In genomic region chr6:149317656-149318571, GRCh38 we compare ENCODE assay signal across 8 cellular contexts. TPM values are rescaled to one million over a fixed set of nuclear protein-coding genes. Genes with fewer than 3 reads are reported as not detected.
DNase-seq lines count a peak whose midpoint lies in the region; ATAC-seq, FAIRE-seq and TF ChIP-seq lines count a peak whose summit lies in the region.

TSS of gene TAB2 (plus strand) at chr6:149317712. CDS start at chr6:149369998, 52,286 bp downstream.

- peak within 1 kb of the TSS; percentile 95 for H3K4me2 ChIP-seq in endothelial cell of umbilical vein (ENCODE audit: insufficient read depth, low read length)

- peak within 1 kb of the TSS; percentile 92 for H3K4me3 Mint-ChIP-seq in activated CD8-positive, alpha-beta memory T cell treated with anti-CD3 and anti-CD28 coated beads, Interleukin-2, amount 10 ng/mL, durations not matched to agents 7 days and 5 days

- H3K9me1 ChIP-seq in endothelial cell of umbilical vein (replicated peaks; ENCODE audit: control insufficient read depth, extremely low read depth, insufficient read depth, low read length), result no peaks in the 10 kb centered on the region

- CTCF ChIA-PET in activated CD8-positive, alpha-beta memory T cell treated with anti-CD3 and anti-CD28 coated beads, Interleukin-2, amount 10 ng/mL, durations not matched to agents 7 days and 5 days (lab: Charles Lee), result interaction anchor here (0.8 to 2.8 kb wide), 8 partner anchors 15 to 233 kb away, joined by 3 to 7 read pairs (median 4); no protein-coding TSS in a partner anchor
- CTCF ChIA-PET in endothelial cell of umbilical vein (lab: Charles Lee), result interaction anchor here (0.6 to 5.6 kb wide), 10 partner anchors 16 to 1401 kb away, joined by 3 to 49 read pairs (median 4); no protein-coding TSS in a partner anchor

- peak within 1 kb of the TSS; percentile 97 for H3K9ac ChIP-seq in endothelial cell of umbilical vein (replicated peaks; ENCODE audit: extremely low read depth, insufficient read depth, low read length)

- H3K9me3 ChIP-seq in endothelial cell of umbilical vein (replicated peaks; ENCODE audit: control insufficient read depth, insufficient read depth, low read length) (no peaks in the 10 kb centered on the region), muscle layer of duodenum (ENCODE audit: control insufficient read depth in 1 of 2, low read length in 2 of 2) (no peaks in the 10 kb centered on the region)

- DNase-seq in GM13976 (ENCODE audit: low spot score) (peak; percentile 72), NCI-H2171 treated with DMSO at 0.1 percent for 48 hours (lab: John Stamatoyannopoulos, UW) (peak; percentile 41), endothelial cell of umbilical vein (ENCODE audit: low read depth, low spot score) (peak; percentile 32), foreskin melanocyte (no peak)
- peak; percentile 84 for DNase-seq in activated CD8-positive, alpha-beta memory T cell treated with anti-CD3 and anti-CD28 coated beads, Interleukin-2, amount 10 ng/mL, durations not matched to agents 7 days and 5 days
- DNase-seq in stimulated activated CD8-positive, alpha-beta memory T cell treated with anti-CD3 and anti-CD28 coated beads, Interleukin-4, amount 100 ng/mL, for 48 hours, result peak; percentile 82

- H3K4me3 ChIP-seq in endothelial cell of umbilical vein (replicated peaks in 1 of 3; ENCODE audit: insufficient read depth in 1 of 3, low read depth in 1 of 3, low read length in 3 of 3) (peak within 1 kb of the TSS; percentile 69 to 97 (median 95)), muscle layer of duodenum (ENCODE audit: low read depth in 1 of 2, low read length in 2 of 2) (peak within 1 kb of the TSS; percentile 83 to 90)

- intact Hi-C loops in endothelial cell of umbilical vein (cut with micrococcal nuclease), result loop anchor here (1.0 to 5.0 kb wide), 4 partner anchors 16 to 115 kb away; no protein-coding TSS in a partner anchor

- H3K27me3 Mint-ChIP-seq in activated CD8-positive, alpha-beta memory T cell treated with anti-CD3 and anti-CD28 coated beads, Interleukin-2, amount 10 ng/mL, durations not matched to agents 7 days and 5 days, result no peaks in the 10 kb centered on the region

- H3K36me3 Mint-ChIP-seq in activated CD8-positive, alpha-beta memory T cell treated with anti-CD3 and anti-CD28 coated beads, Interleukin-2, amount 10 ng/mL, durations not matched to agents 7 days and 5 days, result peaks cover 39% of the 10 kb centered on the region

- no peak for FAIRE-seq in endothelial cell of umbilical vein (lab: Jason Lieb, UNC)

- peaks cover 18 to 30% of the 10 kb centered on the region in 2 experiments for H3K27me3 ChIP-seq in endothelial cell of umbilical vein (ENCODE audit: control insufficient read depth in 2 of 2, insufficient read depth in 2 of 2, low read length in 2 of 2)
- H3K27me3 ChIP-seq in muscle layer of duodenum (ENCODE audit: low read depth, low read length), result no peaks in the 10 kb centered on the region

- peaks cover 16% of the 10 kb centered on the region for H4K20me1 ChIP-seq in endothelial cell of umbilical vein (replicated peaks; ENCODE audit: control insufficient read depth, extremely low read depth, insufficient read depth, low read length)

- dilution Hi-C loops in endothelial cell of umbilical vein (cut with MboI; ENCODE audit: extremely low pct_ligation_motif_present, low sequenced_read_pairs), result no loop called here

- no TSS peak for BruUV-seq in endothelial cell of umbilical vein (replicated peaks; lab: Mats Ljungman, UMichigan)

- H3K27ac ChIP-seq in endothelial cell of umbilical vein (ENCODE audit: insufficient read depth, low read depth, low read length) (peak within 1 kb of the TSS; percentile 92), muscle layer of duodenum (ENCODE audit: low read length) (peak within 1 kb of the TSS; percentile 76)

- H3K9me3 Mint-ChIP-seq in activated CD8-positive, alpha-beta memory T cell treated with anti-CD3 and anti-CD28 coated beads, Interleukin-2, amount 10 ng/mL, durations not matched to agents 7 days and 5 days (ENCODE audit: low read depth), result peaks cover 7% of the 10 kb centered on the region

- no peaks in the 10 kb centered on the region for H3K36me3 ChIP-seq in endothelial cell of umbilical vein (ENCODE audit: control insufficient read depth in 2 of 2, extremely low read depth in 1 of 2, insufficient read depth in 2 of 2, low read length in 2 of 2)
- H3K36me3 ChIP-seq in muscle layer of duodenum (ENCODE audit: control insufficient read depth in 1 of 2, insufficient read depth in 2 of 2, low read length in 2 of 2), result peaks cover 0 to 4% of the 10 kb centered on the region in 2 donors

- in situ Hi-C loops in GM13976 (cut with MboI; ENCODE audit: low sequenced_read_pairs, unreplicated experiment), result no loop called here

- no peak for TF ChIP-seq POLR2A in endothelial cell of umbilical vein (IDR thresholded peaks at IDR 0.05; ENCODE audit: low read depth, low read length)

- H3K79me2 ChIP-seq in endothelial cell of umbilical vein (ENCODE audit: control insufficient read depth, insufficient read depth, low read length), result peaks cover 53% of the 10 kb centered on the region

- peak within 1 kb of the TSS; percentile 91 for H3K27ac Mint-ChIP-seq in activated CD8-positive, alpha-beta memory T cell treated with anti-CD3 and anti-CD28 coated beads, Interleukin-2, amount 10 ng/mL, durations not matched to agents 7 days and 5 days

- TF ChIP-seq CTCF in GM13976 (IDR thresholded peaks at IDR 0.05; ENCODE audit: borderline replicate concordance, control extremely low read depth, extremely low read depth, insufficient read depth, missing control alignments), result no peak
- no peak for TF ChIP-seq CTCF in endothelial cell of umbilical vein (IDR thresholded peaks at IDR 0.05; ENCODE audit: extremely low read depth in 1 of 2, insufficient read depth in 1 of 2, low read depth in 1 of 2, low read length in 2 of 2)

- H2AFZ ChIP-seq in endothelial cell of umbilical vein (ENCODE audit: low read depth, low read length), result peak within 1 kb of the TSS; percentile 99

- peak; percentile 31 for ATAC-seq in HG02642 (IDR thresholded peaks at IDR 0.05; ENCODE audit: poor library complexity, unreplicated experiment)
- ATAC-seq in activated CD8-positive, alpha-beta memory T cell treated with anti-CD3 and anti-CD28 coated beads, Interleukin-2, amount 10 ng/mL, durations not matched to agents 7 days and 5 days, result peak; percentile 43

- H3K4me1 ChIP-seq in endothelial cell of umbilical vein (ENCODE audit: control insufficient read depth, extremely low read depth, insufficient read depth, low read length) (peaks cover 18% of the 10 kb centered on the region), muscle layer of duodenum (ENCODE audit: control insufficient read depth in 1 of 2, insufficient read depth in 2 of 2, low read length in 2 of 2) (peaks cover 4 to 8% of the 10 kb centered on the region in 2 donors)

- POLR2A ChIA-PET in endothelial cell of umbilical vein (lab: Charles Lee), result interaction anchor here (0.6 to 1.3 kb wide), 2 partner anchors 16 to 17 kb away, joined by 3 to 4 read pairs; no protein-coding TSS in a partner anchor

- H3K4me1 Mint-ChIP-seq in activated CD8-positive, alpha-beta memory T cell treated with anti-CD3 and anti-CD28 coated beads, Interleukin-2, amount 10 ng/mL, durations not matched to agents 7 days and 5 days, result peaks cover 34% of the 10 kb centered on the region

TF ChIP-seq in endothelial cell of umbilical vein, 7 proteins besides CTCF, POLR2A, EP300 and RAD21:
- peak; percentile 14 for TF ChIP-seq POLR2AphosphoS5 (IDR thresholded peaks at IDR 0.05; ENCODE audit: insufficient read depth, low read depth, low read length)
- TF ChIP-seq, protein P1, sequence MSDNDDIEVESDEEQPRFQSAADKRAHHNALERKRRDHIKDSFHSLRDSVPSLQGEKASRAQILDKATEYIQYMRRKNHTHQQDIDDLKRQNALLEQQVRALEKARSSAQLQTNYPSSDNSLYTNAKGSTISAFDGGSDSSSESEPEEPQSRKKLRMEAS (IDR thresholded peaks at IDR 0.05; ENCODE audit: insufficient read depth, insufficient read length), result no peak

RNA-seq across cellular contexts. Expression of gene TAB2, which starts in this region (rescaled TPM):
- 100 to 1,000 TPM; 120 to 138 TPM for total RNA-seq in activated CD8-positive, alpha-beta memory T cell treated with anti-CD3 and anti-CD28 coated beads, Interleukin-2, amount 10 ng/mL, durations not matched to agents 7 days and 5 days
- total RNA-seq in endothelial cell of umbilical vein, result 34.2 and 37.4 TPM in 2 replicates
- 24.4 and 26.0 TPM in 2 replicates for polyA plus RNA-seq in endothelial cell of umbilical vein
- polyA plus RNA-seq in endothelial cell of umbilical vein (2011; cell fraction: cytosol; rRNA removed), result 28.6 and 29.0 TPM in 2 replicates
- 25.6 and 29.4 TPM in 2 replicates for polyA plus RNA-seq in endothelial cell of umbilical vein (2011; cell fraction: nucleus; rRNA removed)
- 30.4 and 40.9 TPM in 2 replicates for polyA plus RNA-seq in endothelial cell of umbilical vein (2012)
- 54.3 and 60.9 TPM in 2 replicates for polyA minus RNA-seq in endothelial cell of umbilical vein
- 15.3 TPM for polyA minus RNA-seq in endothelial cell of umbilical vein (2011; cell fraction: cytosol; rRNA and poly(A)+ RNA removed)
- 45.3 and 63.2 TPM in 2 replicates for polyA minus RNA-seq in endothelial cell of umbilical vein (2011; cell fraction: nucleus; rRNA and poly(A)+ RNA removed)
